In genomic region chr22:45144928-45145327, GRCh38 we compare ENCODE assay signal across 24 cellular contexts. TPM values are rescaled to one million over a fixed set of nuclear protein-coding genes. Genes with fewer than 3 reads are reported as not detected.
DNase-seq lines count a peak whose midpoint lies in the region; ATAC-seq, FAIRE-seq and TF ChIP-seq lines count a peak whose summit lies in the region.
"Had no signal": no experiment of that assay in that cellular context is flagged by ENCODE, and none has a peak within 500 bp of the region (broad histone marks: within the 10 kb centered on the region; RNA-seq: fewer than 3 reads in every experiment).

No MANE protein-coding gene starts in this region.

- H3K4me1 Mint-ChIP-seq in CD4-positive, alpha-beta memory T cell: peaks cover 0 to 7% (median 3%) of the 10 kb centered on the region in 4 donors
- H3K4me1 Mint-ChIP-seq: CD14-positive monocyte, GM23338 had no signal

- H3K27ac ChIP-seq in HepG2 (ENCODE audit: extremely low read length, insufficient read depth, low read length) (no peak overlapping the region), right lobe of liver (no peak overlapping the region), K562 (ENCODE audit: extremely low read depth, low read depth, low read length) (no peak overlapping the region), neutrophil (peak overlapping the region; percentile 24), suprapubic skin (no peak overlapping the region), gastroesophageal sphincter (no peak overlapping the region)
- no peak overlapping the region for H3K27ac ChIP-seq in CD4-positive, alpha-beta memory T cell (ENCODE audit: low read depth, low read length)
- H3K27ac ChIP-seq: 22Rv1; BLaER1 treated with 17β-estradiol and CSF1 and Interleukin-3, amounts not matched to agents 10 nM and 100 nM had no signal

- intact Hi-C loops in HepG2 (cut with micrococcal nuclease; ENCODE audit: unreplicated experiment): no loop called here
- intact Hi-C loops in right lobe of liver (cut with DNase I): no loop called here
- intact Hi-C loops in K562 (cut with micrococcal nuclease): no loop called here
- intact Hi-C loops in CD4-positive, alpha-beta memory T cell (cut with micrococcal nuclease): no loop called here

- no peak for DNase-seq in HepG2 (ENCODE audit: low spot score)
- DNase-seq in right lobe of liver: no peak
- DNase-seq in K562 (ENCODE audit: extremely low read depth in 1 of 4, low spot score in 3 of 4): no peak
- DNase-seq in CD4-positive, alpha-beta memory T cell: no peak
- DNase-seq in suprapubic skin (ENCODE audit: low spot score in 2 of 2): no peak
- DNase-seq: AML-193; BE2C; Calu3; CD4-positive, alpha-beta T cell; COR-L47; DMS53; DMS79 treated with DMSO at 0.1 percent for 48 hours; GF-D8 had no signal

- H3K36me3 ChIP-seq in HepG2 (replicated peaks in 1 of 2; ENCODE audit: control insufficient read depth in 1 of 2, insufficient read depth in 2 of 2, low read length in 2 of 2) (no peaks in the 10 kb centered on the region), right lobe of liver (no peaks in the 10 kb centered on the region), K562 (ENCODE audit: control insufficient read depth, insufficient read depth, low read length) (no peaks in the 10 kb centered on the region), neutrophil (peaks cover 13% of the 10 kb centered on the region), suprapubic skin (no peaks in the 10 kb centered on the region), gastroesophageal sphincter (peaks cover 0 to 3% of the 10 kb centered on the region in 2 donors)
- H3K36me3 ChIP-seq in CD4-positive, alpha-beta memory T cell (ENCODE audit: insufficient read depth, low read length): no peaks in the 10 kb centered on the region

- TF ChIP-seq POLR2A in HepG2 (IDR thresholded peaks at IDR 0.05; ENCODE audit: insufficient read depth in 1 of 2, low read depth in 2 of 2, low read length in 2 of 2) (no peak), right lobe of liver (IDR thresholded peaks at IDR 0.05) (no peak), K562 (conservative IDR thresholded peaks at IDR 0.05) (no peak), suprapubic skin (IDR thresholded peaks at IDR 0.05) (no peak), gastroesophageal sphincter (IDR thresholded peaks at IDR 0.05) (no peak)

- H3K9me3 ChIP-seq in HepG2 (ENCODE audit: low read length) (no peaks in the 10 kb centered on the region), right lobe of liver (no peaks in the 10 kb centered on the region), K562 (replicated peaks; ENCODE audit: control insufficient read depth, insufficient read depth, low read depth, low read length) (0 out of 2 replicates have a peak, but pooled peaks cover 2% of the 10 kb centered on the region), neutrophil (no peaks in the 10 kb centered on the region), suprapubic skin (no peaks in the 10 kb centered on the region), gastroesophageal sphincter (peaks cover 0 to 12% (median 0%) of the 10 kb centered on the region in 3 donors)
- no peaks in the 10 kb centered on the region for H3K9me3 ChIP-seq in CD4-positive, alpha-beta memory T cell (ENCODE audit: control insufficient read depth in 1 of 2, low read length in 2 of 2)
- H3K9me3 ChIP-seq: BE2C, HAP-1 had no signal

- H4K20me1 ChIP-seq in HepG2 (ENCODE audit: insufficient read depth, low read length) (no peaks in the 10 kb centered on the region), K562 (replicated peaks; ENCODE audit: control insufficient read depth, insufficient read depth, low read length) (no peaks in the 10 kb centered on the region)
- H4K20me1 ChIP-seq: BLaER1 treated with 17β-estradiol and CSF1 and Interleukin-3, amounts not matched to agents 10 nM and 100 nM had no signal

- no peak for TF ChIP-seq EP300 in HepG2 (IDR thresholded peaks at IDR 0.05; ENCODE audit: low read depth in 2 of 2, low read length in 2 of 2)
- no peak for TF ChIP-seq EP300 in HepG2 (CRISPR knock-in tag; IDR thresholded peaks at IDR 0.05; ENCODE audit: borderline replicate concordance)
- no peak for TF ChIP-seq EP300 in K562 (IDR thresholded peaks at IDR 0.05; ENCODE audit: low read length)
- no peak for TF ChIP-seq EP300 in suprapubic skin (IDR thresholded peaks at IDR 0.05)
- no peak for TF ChIP-seq EP300 in gastroesophageal sphincter (IDR thresholded peaks at IDR 0.05)

- H3K4me1 ChIP-seq in HepG2 (ENCODE audit: insufficient read depth, low read length) (no peaks in the 10 kb centered on the region), right lobe of liver (no peaks in the 10 kb centered on the region), K562 (replicated peaks in 1 of 2; ENCODE audit: control insufficient read depth in 2 of 2, insufficient read depth in 2 of 2, low read length in 2 of 2) (no peaks in the 10 kb centered on the region), neutrophil (ENCODE audit: control insufficient read depth in 1 of 2, insufficient read depth in 1 of 2, low read depth in 1 of 2, low read length in 1 of 2) (no peaks in the 10 kb centered on the region), suprapubic skin (no peaks in the 10 kb centered on the region), gastroesophageal sphincter (no peaks in the 10 kb centered on the region)
- H3K4me1 ChIP-seq in CD4-positive, alpha-beta memory T cell (ENCODE audit: insufficient read depth, low read length): no peaks in the 10 kb centered on the region
- H3K4me1 ChIP-seq: BE2C; BLaER1 treated with 17β-estradiol and CSF1 and Interleukin-3, amounts not matched to agents 10 nM and 100 nM had no signal

- H3K79me2 ChIP-seq in HepG2 (ENCODE audit: insufficient read depth, low read length) (no peaks in the 10 kb centered on the region), K562 (ENCODE audit: control insufficient read depth, insufficient read depth, low read length) (no peaks in the 10 kb centered on the region)

- 76% methylated on average over 1 of the region's 1 CpG for WGBS in HepG2 (ENCODE audit: low lambda C conversion rate)
- WGBS in right lobe of liver (ENCODE audit: insufficient coverage, low coverage, low lambda C conversion rate, missing lambda C conversion rate): 82% methylated on average over 1 of the region's 1 CpG
- WGBS in K562 (ENCODE audit: insufficient coverage, low coverage, missing lambda C conversion rate): 0% methylated on average over 1 of the region's 1 CpG
- WGBS in suprapubic skin: 89% methylated on average over 1 of the region's 1 CpG
- 8 to 60% methylated on average over 1 of the region's 1 CpG for WGBS in gastroesophageal sphincter (ENCODE audit: low coverage in 1 of 2), 2 donors

- CTCF ChIA-PET in HepG2 (lab: Yijun Ruan, JAX; ENCODE audit: low intra/inter-chr PET ratio, low total read pairs) (no interaction called here), K562 (lab: Yijun Ruan, JAX; ENCODE audit: low intra/inter-chr PET ratio) (no interaction called here)
- CTCF ChIA-PET in CD4-positive, alpha-beta memory T cell (lab: Charles Lee; ENCODE audit: partially characterized antibody): no interaction called here

- H3K4me3 Mint-ChIP-seq in CD4-positive, alpha-beta memory T cell: no peak overlapping the region
- H3K4me3 Mint-ChIP-seq: CD14-positive monocyte; CD4-positive, alpha-beta T cell; GM23338 had no signal

- TF ChIP-seq RAD21 in HepG2 (CRISPR knock-in tag; IDR thresholded peaks at IDR 0.05): no peak
- no peak for TF ChIP-seq RAD21 in K562 (CRISPR knock-in tag; conservative IDR thresholded peaks at IDR 0.05 in 1 of 2, IDR thresholded peaks at IDR 0.05 in 1 of 2)

- H3K4me2 ChIP-seq in HepG2 (ENCODE audit: low read depth, low read length) (no peak overlapping the region), K562 (ENCODE audit: insufficient read depth, low read length) (no peak overlapping the region)
- H3K4me2 ChIP-seq: BLaER1 treated with 17β-estradiol and CSF1 and Interleukin-3, amounts not matched to agents 10 nM and 100 nM; GM23338 had no signal

- FAIRE-seq in HepG2 (lab: Jason Lieb, UNC): no peak
- no peak for FAIRE-seq in K562 (lab: Jason Lieb, UNC)
- FAIRE-seq: A204.1, GM12891, GM18507, H54 had no signal

- peaks cover 0 to 4% (median 0%) of the 10 kb centered on the region in 8 donors for H3K9me3 Mint-ChIP-seq in CD4-positive, alpha-beta memory T cell
- H3K9me3 Mint-ChIP-seq: CD4-positive, alpha-beta T cell had no signal

- ATAC-seq in HepG2 (no peak), right lobe of liver (no peak), K562 (no peak), gastroesophageal sphincter (no peak)
- ATAC-seq: GM23338 had no signal

- H3K27me3 ChIP-seq in HepG2 (ENCODE audit: control insufficient read depth in 1 of 2, insufficient read depth in 2 of 2, low read length in 2 of 2) (no peaks in the 10 kb centered on the region), right lobe of liver (no peaks in the 10 kb centered on the region), K562 (ENCODE audit: control insufficient read depth in 2 of 2, insufficient read depth in 2 of 2, low read length in 2 of 2) (no peaks in the 10 kb centered on the region), neutrophil (no peaks in the 10 kb centered on the region), suprapubic skin (no peaks in the 10 kb centered on the region), gastroesophageal sphincter (no peaks in the 10 kb centered on the region)
- H3K27me3 ChIP-seq in CD4-positive, alpha-beta memory T cell (ENCODE audit: insufficient read depth, low read length): no peaks in the 10 kb centered on the region
- H3K27me3 ChIP-seq: BE2C; BLaER1 treated with 17β-estradiol and CSF1 and Interleukin-3, amounts not matched to agents 10 nM and 100 nM had no signal

- H2AFZ ChIP-seq in HepG2 (ENCODE audit: low read length) (no peak overlapping the region), K562 (ENCODE audit: low read depth, low read length) (no peak overlapping the region)
- H2AFZ ChIP-seq: GM23338 had no signal

- no peaks in the 10 kb centered on the region for H3K27me3 Mint-ChIP-seq in CD4-positive, alpha-beta memory T cell
- H3K27me3 Mint-ChIP-seq: CD4-positive, alpha-beta T cell had no signal

- in situ Hi-C loops in HepG2 (cut with HindIII; ENCODE audit: extremely low pct_ligation_motif_present, low pct_unique_long_range_greater_than_20kb) (no loop called here), K562 (cut with MboI) (no loop called here)

- no peak overlapping the region for H3K27ac Mint-ChIP-seq in CD4-positive, alpha-beta memory T cell
- H3K27ac Mint-ChIP-seq: CD14-positive monocyte; CD4-positive, alpha-beta T cell; GM23338 had no signal

- no peaks in the 10 kb centered on the region for H3K9me1 ChIP-seq in K562 (ENCODE audit: control insufficient read depth, insufficient read depth, low read length)

- H3K36me3 Mint-ChIP-seq in CD4-positive, alpha-beta memory T cell: peaks cover 2 to 8% of the 10 kb centered on the region in 2 donors

- TF ChIP-seq CTCF in HepG2 (CRISPR knock-in tag; IDR thresholded peaks at IDR 0.05) (no peak), right lobe of liver (IDR thresholded peaks at IDR 0.05) (no peak), K562 (IDR thresholded peaks at IDR 0.05 in 2 of 3, conservative IDR thresholded peaks at IDR 0.05 in 1 of 3; ENCODE audit: insufficient read depth in 2 of 3, low read depth in 1 of 3, low read length in 3 of 3) (no peak), neutrophil (IDR thresholded peaks at IDR 0.05) (no peak), suprapubic skin (IDR thresholded peaks at IDR 0.05) (no peak), gastroesophageal sphincter (IDR thresholded peaks at IDR 0.05) (no peak)

- no TSS peak for BruUV-seq in HepG2 (replicated peaks; lab: Mats Ljungman, UMichigan)
- no TSS peak for BruUV-seq in K562 (replicated peaks; lab: Mats Ljungman, UMichigan)

- POLR2A ChIA-PET in HepG2 (lab: Yijun Ruan, JAX): no interaction called here
- POLR2A ChIA-PET in K562 (lab: Yijun Ruan, JAX): interaction anchor here (0.6 to 0.9 kb wide), 2 partner anchors 19 to 111 kb away, joined by 3 to 4 read pairs; partner anchors contain the start of gene NUP50
- POLR2A ChIA-PET in CD4-positive, alpha-beta memory T cell (lab: Charles Lee; ENCODE audit: partially characterized antibody): interaction anchor here (0.6 kb wide), 1 partner anchor 28 kb away, joined by 4 read pairs; no protein-coding TSS in a partner anchor

- H3K4me3 ChIP-seq in HepG2 (replicated peaks in 1 of 3; ENCODE audit: insufficient read depth in 1 of 3, low read depth in 2 of 3, low read length in 3 of 3): no peak overlapping the region
- no peak overlapping the region for H3K4me3 ChIP-seq in right lobe of liver
- no peak overlapping the region for H3K4me3 ChIP-seq in K562
- H3K4me3 ChIP-seq in neutrophil (ENCODE audit: low read depth in 1 of 2, low read length in 1 of 2): no peak overlapping the region
- no peak overlapping the region for H3K4me3 ChIP-seq in CD4-positive, alpha-beta memory T cell (ENCODE audit: low read length in 2 of 2)
- no peak overlapping the region for H3K4me3 ChIP-seq in suprapubic skin
- H3K4me3 ChIP-seq in gastroesophageal sphincter: no peak overlapping the region
- H3K4me3 ChIP-seq: BLaER1 treated with 17β-estradiol and CSF1 and Interleukin-3, amounts not matched to agents 10 nM and 100 nM; GM23338; HAP-1 had no signal

- H3K9ac ChIP-seq in HepG2 (ENCODE audit: insufficient read depth, low read depth, low read length) (no peak overlapping the region), K562 (ENCODE audit: insufficient read depth in 1 of 2, low read depth in 2 of 2, low read length in 2 of 2) (no peak overlapping the region)
- H3K9ac ChIP-seq: BLaER1 treated with 17β-estradiol and CSF1 and Interleukin-3, amounts not matched to agents 10 nM and 100 nM had no signal

RNA-seq across cellular contexts. Expression of gene NUP50, which starts 18.8 kb away (rescaled TPM):
- 52.4 and 71.0 TPM in 2 replicates for total RNA-seq in HepG2 (2016; rRNA removed; fragmentation: Illumina TruSeq; extraction: Trizol)
- total RNA-seq in HepG2 (2016; cell fraction: cytosol; rRNA removed; fragmentation: Illumina TruSeq; extraction: Trizol; ENCODE audit: low read depth): 15.6 and 19.1 TPM in 2 replicates
- 52.9 and 65.9 TPM in 2 replicates for total RNA-seq in HepG2 (2016; cell fraction: insoluble cytoplasmic fraction; rRNA removed; fragmentation: Illumina TruSeq; extraction: Trizol)
- 34.7 and 35.1 TPM in 2 replicates for total RNA-seq in HepG2 (2016; cell fraction: membrane; rRNA removed; fragmentation: Illumina TruSeq; extraction: Trizol)
- total RNA-seq in HepG2 (2016; cell fraction: nucleus; rRNA removed; fragmentation: Illumina TruSeq; extraction: Trizol): 39.0 and 40.8 TPM in 2 replicates
- 14.1 and 14.2 TPM in 2 replicates for polyA plus RNA-seq in HepG2 (2011; rRNA removed)
- 10.3 and 10.4 TPM in 2 replicates for polyA plus RNA-seq in HepG2 (2011; cell fraction: cytosol; rRNA removed)
- 8.3 and 10.9 TPM in 2 replicates for polyA plus RNA-seq in HepG2 (2011; cell fraction: nucleus; rRNA removed)
- polyA plus RNA-seq in HepG2 (2012): 22.4 and 26.0 TPM in 2 replicates
- polyA plus RNA-seq in HepG2 (2016; cell fraction: cytosol; fragmentation: Illumina TruSeq; extraction: Trizol; ENCODE audit: low read depth): 3.4 and 4.5 TPM in 2 replicates
- polyA plus RNA-seq in HepG2 (2016; cell fraction: insoluble cytoplasmic fraction; fragmentation: Illumina TruSeq; extraction: Trizol; ENCODE audit: low read depth): 52.8 and 53.9 TPM in 2 replicates
- polyA plus RNA-seq in HepG2 (2016; cell fraction: membrane; fragmentation: Illumina TruSeq; extraction: Trizol; ENCODE audit: low read depth): 12.1 and 15.0 TPM in 2 replicates
- polyA plus RNA-seq in HepG2 (2016; cell fraction: nucleus; fragmentation: Illumina TruSeq; extraction: Trizol; ENCODE audit: insufficient read depth, low read depth): 51.2 and 53.1 TPM in 2 replicates
- polyA minus RNA-seq in HepG2 (2011; rRNA and poly(A)+ RNA removed; ENCODE audit: low replicate concordance): 34.7 and 47.0 TPM in 2 replicates
- 14.3 and 15.1 TPM in 2 replicates for polyA minus RNA-seq in HepG2 (2011; cell fraction: cytosol; rRNA and poly(A)+ RNA removed)
- polyA minus RNA-seq in HepG2 (2011; cell fraction: nucleus; rRNA and poly(A)+ RNA removed): 29.2 and 29.4 TPM in 2 replicates
- total RNA-seq in right lobe of liver: 10 to 100 TPM; 26.4 to 57.2 (median 31.4) TPM
- 29.2 and 70.6 TPM in 2 replicates for total RNA-seq in K562 (2011; cell fraction: chromatin; rRNA removed; ENCODE audit: low replicate concordance)
- total RNA-seq in K562 (2011; cell fraction: nucleolus; rRNA removed): 26.7 and 30.3 TPM in 2 replicates
- total RNA-seq in K562 (2011; cell fraction: nucleoplasm; rRNA removed): 33.5 and 52.8 TPM in 2 replicates
- total RNA-seq in K562 (2014; rRNA removed): 77.6 and 85.3 TPM in 2 replicates
- 55.3 and 62.0 TPM in 2 replicates for total RNA-seq in K562 (2014; rRNA removed; fragmentation: Illumina TruSeq; extraction: Trizol)
- total RNA-seq in K562 (2015; rRNA removed; fragmentation: Illumina TruSeq; extraction: Trizol): 61.8 and 62.2 TPM in 2 replicates
- 83.7 and 84.2 TPM in 2 replicates for total RNA-seq in K562 (2021)
- 21.8 and 29.3 TPM in 2 replicates for polyA plus RNA-seq in K562 (2011; rRNA removed)
- polyA plus RNA-seq in K562 (2011; cell fraction: cytosol; rRNA removed): 17.4 and 20.5 TPM in 2 replicates
- polyA plus RNA-seq in K562 (2011; cell fraction: nucleus; rRNA removed): 16.0 and 30.2 TPM in 2 replicates
- polyA plus RNA-seq in K562 (2012): 23.7 and 44.7 TPM in 2 replicates
- 44.8 and 57.5 TPM in 2 replicates for polyA plus RNA-seq in K562 (2014; fragmentation: Illumina TruSeq; extraction: Trizol)
- 10 to 100 TPM; 23.8 to 25.9 TPM for polyA plus RNA-seq in K562 (2014; fragmentation: Nextera tagmentation; extraction: Ambion mirVana)
- polyA plus RNA-seq in K562 (2014; rRNA removed): 39.3 and 49.3 TPM in 2 replicates
- 43.2 and 54.9 TPM in 2 replicates for polyA minus RNA-seq in K562 (2011; rRNA and poly(A)+ RNA removed)
- 17.9 and 19.7 TPM in 2 replicates for polyA minus RNA-seq in K562 (2011; cell fraction: cytosol; rRNA and poly(A)+ RNA removed)
- 22.3 and 30.1 TPM in 2 replicates for polyA minus RNA-seq in K562 (2011; cell fraction: nucleus; rRNA and poly(A)+ RNA removed)
- total RNA-seq in CD4-positive, alpha-beta memory T cell: 100 to 1,000 TPM; 142 to 158 TPM
- polyA plus RNA-seq in CD4-positive, alpha-beta memory T cell: 10 to 100 TPM; 40.1 to 63.3 TPM
- 10 to 100 TPM; 44.2 to 74.0 (median 64.0) TPM for total RNA-seq in suprapubic skin
- total RNA-seq in gastroesophageal sphincter: 10 to 100 TPM; 15.9 to 32.9 (median 28.8) TPM

Comparison
In these comparisons a context has a peak if more than half of its experiments do, and no peak if none do; other contexts are left out.
1. Of the 241 proteins assayed by ChIP-seq in both HepG2 and K562: peak only in HepG2: none; only in K562: none; in both: CEBPB; in neither: 239; mixed calls (peak in some experiments, not most) for 1.